Comparison of ENCODE assay signal across 8 cellular contexts in genomic region chrX:48475774-48476577, GRCh38. TPM values are rescaled to one million over a fixed set of nuclear protein-coding genes. Genes with fewer than 3 reads are reported as not detected.
DNase-seq lines count a peak whose midpoint lies in the region; TF ChIP-seq lines count a peak whose summit lies in the region.

Gene FTSJ1 (plus strand): TSS chrX:48476199. CDS start chrX:48478048, 1,849 bp downstream.

- no peaks in the 10 kb centered on the region for H3K27me3 ChIP-seq in HAP-1 (ENCODE audit: low read depth)
- no peaks in the 10 kb centered on the region for H3K27me3 ChIP-seq in MM.1S (replicated peaks; ENCODE audit: insufficient read depth, low read length)
- H3K27me3 ChIP-seq in SJCRH30, result no peaks in the 10 kb centered on the region
- no peaks in the 10 kb centered on the region for H3K27me3 ChIP-seq in neural progenitor cell

- H3F3A ChIP-seq in MM.1S (ENCODE audit: insufficient read depth, low read length) (no peaks in the 10 kb centered on the region), neural progenitor cell (ENCODE audit: low read depth) (peaks cover 15% of the 10 kb centered on the region)

- H3K9me2 ChIP-seq in MM.1S (replicated peaks; ENCODE audit: insufficient read depth, low read length), result no peaks in the 10 kb centered on the region

- DNase-seq in HAP-1 (ENCODE audit: low spot score in 2 of 2) (peak; percentile 92 to 95), MM.1S (peak; percentile 76), SJCRH30 (peak; percentile 82 to 84), fibroblast of villous mesenchyme (ENCODE audit: low read depth) (peak; percentile 93), neural progenitor cell (ENCODE audit: low spot score) (peak; percentile 62), stromal cell of bone marrow (ENCODE audit: low read depth) (peak; percentile 88)
- peak; percentile 79 for DNase-seq in activated gamma-delta T cell treated with anti-CD3 and anti-CD28 coated beads, Interleukin-2, amount 50 U/mL, for 16 hours (ENCODE audit: low read depth)

- H3K36me3 ChIP-seq in ES-I3 (ENCODE audit: insufficient read depth, low read length) (no peaks in the 10 kb centered on the region; the same call in 1 of the 2 replicates), HAP-1 (replicated peaks) (peaks cover 19% of the 10 kb centered on the region), MM.1S (replicated peaks; ENCODE audit: insufficient read depth, low read length) (no peaks in the 10 kb centered on the region), SJCRH30 (no peaks in the 10 kb centered on the region), neural progenitor cell (no peaks in the 10 kb centered on the region)

- H3K79me2 ChIP-seq in MM.1S (ENCODE audit: low read length) (peaks cover 36% of the 10 kb centered on the region), neural progenitor cell (ENCODE audit: low read depth) (peaks cover 22% of the 10 kb centered on the region)

- H3K27ac ChIP-seq in MM.1S (ENCODE audit: low read length) (peak within 1 kb of the TSS; percentile 57; the same call in 1 of the 2 replicates), SJCRH30 (peak within 1 kb of the TSS; percentile 66), neural progenitor cell (no peak within 1 kb of the TSS)

- peak within 1 kb of the TSS; percentile 85 for H3K27ac Mint-ChIP-seq in neural progenitor cell

- H4K20me1 ChIP-seq in MM.1S (ENCODE audit: insufficient read depth, low read length) (no peaks in the 10 kb centered on the region), neural progenitor cell (ENCODE audit: low read depth) (no peaks in the 10 kb centered on the region)

- H3K9ac ChIP-seq in ES-I3 (ENCODE audit: low read depth, low read length) (peak within 1 kb of the TSS; percentile 76), MM.1S (ENCODE audit: low read length) (peak within 1 kb of the TSS; percentile 89), neural progenitor cell (peak within 1 kb of the TSS; percentile 57)

- H2AFZ ChIP-seq in MM.1S (ENCODE audit: low read length) (peak within 1 kb of the TSS; percentile 80), neural progenitor cell (replicated peaks) (peak within 1 kb of the TSS; percentile 86)

- TF ChIP-seq CTCF in MM.1S (IDR thresholded peaks at IDR 0.05; ENCODE audit: low read length) (no peak), fibroblast of villous mesenchyme (IDR thresholded peaks at IDR 0.05; ENCODE audit: insufficient read depth, low read depth, low read length) (no peak), neural progenitor cell (IDR thresholded peaks at IDR 0.05) (no peak)

- in situ Hi-C loops in HAP-1 (cut with MboI; ENCODE audit: low sequenced_read_pairs), result loop anchor here (25.0 kb wide), 1 partner anchor 614 kb away; no protein-coding TSS in a partner anchor

- peaks cover 12% of the 10 kb centered on the region for H3K4me1 ChIP-seq in ES-I3 (ENCODE audit: insufficient read depth, low read length)
- H3K4me1 ChIP-seq in HAP-1, result peaks cover 19% of the 10 kb centered on the region
- H3K4me1 ChIP-seq in MM.1S (ENCODE audit: low read length), result no peaks in the 10 kb centered on the region
- H3K4me1 ChIP-seq in SJCRH30, result no peaks in the 10 kb centered on the region
- H3K4me1 ChIP-seq in neural progenitor cell, result peaks cover 15% of the 10 kb centered on the region

- peaks cover 17% of the 10 kb centered on the region for H3K9me3 Mint-ChIP-seq in neural progenitor cell

- H3K4me1 Mint-ChIP-seq in neural progenitor cell, result peaks cover 36% of the 10 kb centered on the region

- H3K9me3 ChIP-seq in ES-I3 (ENCODE audit: control insufficient read depth, insufficient read depth, low read length) (no peaks in the 10 kb centered on the region), HAP-1 (no peaks in the 10 kb centered on the region), MM.1S (replicated peaks; ENCODE audit: insufficient read depth, low read length) (no peaks in the 10 kb centered on the region), SJCRH30 (replicated peaks) (no peaks in the 10 kb centered on the region), neural progenitor cell (ENCODE audit: low read depth) (no peaks in the 10 kb centered on the region)

- peak within 1 kb of the TSS; percentile 91 for H3K4me3 Mint-ChIP-seq in neural progenitor cell

- H3K27me3 Mint-ChIP-seq in neural progenitor cell (ENCODE audit: insufficient read depth, low read depth), result peaks cover 5% of the 10 kb centered on the region

- H3K4me2 ChIP-seq in MM.1S (ENCODE audit: low read depth, low read length), result peak within 1 kb of the TSS; percentile 74
- peak within 1 kb of the TSS; percentile 81 for H3K4me2 ChIP-seq in neural progenitor cell

- H3K36me3 Mint-ChIP-seq in neural progenitor cell, result peaks cover 3% of the 10 kb centered on the region

- peak within 1 kb of the TSS; percentile 97 for H3K4me3 ChIP-seq in HAP-1
- peak within 1 kb of the TSS; percentile 90 for H3K4me3 ChIP-seq in MM.1S (ENCODE audit: low read length)
- peak within 1 kb of the TSS; percentile 69 for H3K4me3 ChIP-seq in SJCRH30
- H3K4me3 ChIP-seq in fibroblast of villous mesenchyme (ENCODE audit: low read depth, low read length), result peak within 1 kb of the TSS; percentile 81
- peak within 1 kb of the TSS; percentile 62 for H3K4me3 ChIP-seq in neural progenitor cell

RNA-seq across cellular contexts. Expression of gene FTSJ1, which starts in this region (rescaled TPM):
- total RNA-seq in SJCRH30 (2014; rRNA removed; shearing (Covaris generic)), result 28.0 and 29.4 TPM in 2 replicates
- total RNA-seq in fibroblast of villous mesenchyme (53.5 and 74.4 TPM in 2 replicates), neural progenitor cell (ENCODE audit: low replicate concordance) (32.2 and 45.2 TPM in 2 replicates)
